Comparison of ENCODE assay signal across 37 cellular contexts in genomic region chr9:16754662-16755061, GRCh38.
DNase-seq lines count a peak whose midpoint lies in the region; ATAC-seq, FAIRE-seq and TF ChIP-seq lines count a peak whose summit lies in the region.
"Had no signal": no experiment of that assay in that cellular context is flagged by ENCODE, and none has a peak within 500 bp of the region (broad histone marks: within the 10 kb centered on the region; RNA-seq: fewer than 3 reads in every experiment).

No MANE protein-coding gene starts in this region.

- H3K27me3 ChIP-seq in heart left ventricle (no peaks in the 10 kb centered on the region), H1 (replicated peaks in 1 of 4; ENCODE audit: control insufficient read depth in 3 of 4, extremely low read depth in 1 of 4, insufficient read depth in 3 of 4, low read length in 3 of 4) (no peaks in the 10 kb centered on the region), HAP-1 (ENCODE audit: low read depth) (no peaks in the 10 kb centered on the region)
- H3K27me3 ChIP-seq: BE2C; BLaER1; BLaER1 treated with 17β-estradiol and CSF1 and Interleukin-3, amounts not matched to agents 10 nM and 100 nM had no signal

- 91 to 95% (median 95%) methylated on average over 4 of the region's 4 CpGs for WGBS in heart left ventricle, 4 donors
- 90% methylated on average over 4 of the region's 4 CpGs; no CpG with 5 or more reads in 1 of the 2 experiments for WGBS in H1 (ENCODE audit: extremely low coverage in 1 of 2, insufficient coverage in 1 of 2, insufficient read length in 1 of 2, insufficient replicate concordance in 2 of 2, low coverage in 1 of 2, low lambda C conversion rate in 2 of 2, missing lambda C conversion rate in 1 of 2), 2 experiments

- in situ Hi-C loops in HAP-1 (cut with MboI; ENCODE audit: low sequenced_read_pairs) = no loop called here

- H3K23me2 ChIP-seq in H1 (ENCODE audit: low read depth, low read length) = no peaks in the 10 kb centered on the region

- TF ChIP-seq RAD21 in H1 (IDR thresholded peaks at IDR 0.05 in 1 of 2, conservative IDR thresholded peaks at IDR 0.05 in 1 of 2; ENCODE audit: low read depth in 2 of 2, low read length in 2 of 2) = no peak

- H3K4me1 Mint-ChIP-seq in WTC11 = peaks cover 23% of the 10 kb centered on the region
- H3K4me1 Mint-ChIP-seq in nephron = peaks cover 21% of the 10 kb centered on the region
- H3K4me1 Mint-ChIP-seq: B cell; CD14-positive monocyte; CD4-positive, alpha-beta memory T cell; CD4-positive, CD25-positive, alpha-beta regulatory T cell; CD8-positive, alpha-beta memory T cell had no signal

- no peaks in the 10 kb centered on the region for H3K79me1 ChIP-seq in H1 (ENCODE audit: low read depth, low read length)

- H2BK15ac ChIP-seq in H1 (ENCODE audit: low read length) = no peak overlapping the region

- H2BK20ac ChIP-seq in H1 (ENCODE audit: low read length) = no peak overlapping the region

- no peak overlapping the region for H3K4me3 ChIP-seq in heart left ventricle
- H3K4me3 ChIP-seq in H1 (ENCODE audit: extremely low read depth in 1 of 4, insufficient read depth in 2 of 4, low read depth in 3 of 4, low read length in 4 of 4) = no peak overlapping the region
- H3K4me3 ChIP-seq in HAP-1 = no peak overlapping the region
- H3K4me3 ChIP-seq: A549; BLaER1; BLaER1 treated with 17β-estradiol and CSF1 and Interleukin-3, amounts not matched to agents 10 nM and 100 nM had no signal

- H3K9me3 ChIP-seq in heart left ventricle (no peaks in the 10 kb centered on the region), H1 (ENCODE audit: insufficient read depth in 2 of 2, low read depth in 1 of 2, low read length in 1 of 2) (no peaks in the 10 kb centered on the region; a peak in 1 of 4 replicates), HAP-1 (no peaks in the 10 kb centered on the region)
- H3K9me3 ChIP-seq: A549; BE2C; BLaER1; BLaER1 treated with 17β-estradiol and CSF1 and Interleukin-3, amounts not matched to agents 10 nM and 100 nM; Caco-2 had no signal

- no peaks in the 10 kb centered on the region for H3K36me3 ChIP-seq in heart left ventricle
- no peaks in the 10 kb centered on the region for H3K36me3 ChIP-seq in H1 (ENCODE audit: control insufficient read depth in 2 of 4, insufficient read depth in 4 of 4, low read length in 3 of 4)
- H3K36me3 ChIP-seq in HAP-1 (replicated peaks) = no peaks in the 10 kb centered on the region
- H3K36me3 ChIP-seq: BE2C; BLaER1; BLaER1 treated with 17β-estradiol and CSF1 and Interleukin-3, amounts not matched to agents 10 nM and 100 nM had no signal

- H3K4me1 ChIP-seq in heart left ventricle (no peaks in the 10 kb centered on the region), H1 (replicated peaks in 1 of 4; ENCODE audit: control insufficient read depth in 3 of 4, insufficient read depth in 4 of 4, low read length in 3 of 4) (no peaks in the 10 kb centered on the region; a peak in 1 of 7 replicates), HAP-1 (no peaks in the 10 kb centered on the region)
- H3K4me1 ChIP-seq: BE2C, BLaER1, Caco-2 had no signal

- peak overlapping the region; percentile 47 for H4K91ac ChIP-seq in H1 (replicated peaks; ENCODE audit: insufficient read length, low read length)

- POLR2A ChIA-PET in WTC11 (lab: Charles Lee) = no interaction called here
- POLR2A ChIA-PET in H1 (lab: Charles Lee; ENCODE audit: partially characterized antibody) = no interaction called here

- H3K23ac ChIP-seq in H1 (ENCODE audit: insufficient read length) = no peak overlapping the region

- intact Hi-C loops in Right ventricle myocardium inferior (cut with DNase I) = no loop called here
- intact Hi-C loops in heart left ventricle (cut with DNase I) = no loop called here

- no peak overlapping the region for H3K18ac ChIP-seq in H1 (ENCODE audit: extremely low read depth, low read length)

- H3K9me3 Mint-ChIP-seq in WTC11 = no peaks in the 10 kb centered on the region
- H3K9me3 Mint-ChIP-seq in nephron = no peaks in the 10 kb centered on the region

- FAIRE-seq in H1 (lab: Jason Lieb, UNC) (no peak), GM12892 (lab: Jason Lieb, UNC) (no peak)
- FAIRE-seq: A204.1, A549, D721Med had no signal

- no peak overlapping the region for H3K14ac ChIP-seq in H1 (ENCODE audit: insufficient read length)

- H4K8ac ChIP-seq in H1 (ENCODE audit: extremely low read depth, insufficient read depth, low read length) = no peak overlapping the region

- H4K5ac ChIP-seq in H1 (ENCODE audit: insufficient read length, low read depth, low read length) = no peak overlapping the region

- no peak for TF ChIP-seq EP300 in H1 (IDR thresholded peaks at IDR 0.05; ENCODE audit: borderline replicate concordance in 1 of 2, low read depth in 2 of 2, low read length in 2 of 2)

- H3K4ac ChIP-seq in H1 (replicated peaks; ENCODE audit: insufficient read length, low read depth, low read length) = no peak overlapping the region

- ATAC-seq in Right ventricle myocardium inferior (no peak), heart left ventricle (no peak), WTC11 (no peak)
- ATAC-seq: A549; CD8-positive, alpha-beta T cell had no signal

- H4K20me1 ChIP-seq in H1 (replicated peaks in 1 of 2; ENCODE audit: control insufficient read depth in 1 of 2, insufficient read depth in 2 of 2, low read length in 2 of 2) = no peaks in the 10 kb centered on the region
- H4K20me1 ChIP-seq: BLaER1 had no signal

- H3K36me3 Mint-ChIP-seq in WTC11 = no peaks in the 10 kb centered on the region
- no peaks in the 10 kb centered on the region for H3K36me3 Mint-ChIP-seq in nephron (ENCODE audit: low read depth)
- H3K36me3 Mint-ChIP-seq: CD14-positive monocyte; CD4-positive, alpha-beta memory T cell; CD4-positive, CD25-positive, alpha-beta regulatory T cell; CD8-positive, alpha-beta memory T cell; CD8-positive, alpha-beta T cell had no signal

- H3K27ac Mint-ChIP-seq in WTC11 (peak overlapping the region; percentile 2), nephron (peak overlapping the region in 2 of 3 experiments; percentile 1 to 34)
- H3K27ac Mint-ChIP-seq: B cell; CD14-positive monocyte; CD4-positive, alpha-beta memory T cell; CD4-positive, alpha-beta T cell; CD4-positive, CD25-positive, alpha-beta regulatory T cell; CD8-positive, alpha-beta memory T cell; CD8-positive, alpha-beta T cell had no signal

- no peak for TF ChIP-seq CTCF in heart left ventricle (IDR thresholded peaks at IDR 0.05)
- TF ChIP-seq CTCF in WTC11 (IDR thresholded peaks at IDR 0.05) = no peak
- TF ChIP-seq CTCF in H1 (IDR thresholded peaks at IDR 0.05; ENCODE audit: control extremely low read depth in 1 of 3, insufficient read depth in 1 of 3, low read depth in 1 of 3, low read length in 3 of 3) = no peak
- TF ChIP-seq CTCF in nephron (IDR thresholded peaks at IDR 0.05; ENCODE audit: unreplicated experiment in 3 of 3) = no peak

- H2BK5ac ChIP-seq in H1 (ENCODE audit: low read depth, low read length) = no peak overlapping the region

- DNase-seq in Right ventricle myocardium inferior (ENCODE audit: missing footprints) (peak; percentile 53), heart left ventricle (no peak), WTC11 (ENCODE audit: low spot score) (no peak), H1 (ENCODE audit: low read depth in 1 of 2, low spot score in 2 of 2) (no peak), NCI-H446 treated with DMSO at 0.1 percent for 48 hours (lab: John Stamatoyannopoulos, UW) (no peak), GM12892 (ENCODE audit: insufficient read length) (no peak), HAP-1 (ENCODE audit: low spot score in 2 of 2) (no peak)
- DNase-seq: 8988T; ACHN; AML-193; BE2C; C1 segment of cervical spinal cord; Caco-2; Calu3; CD4-positive, alpha-beta memory T cell; CD4-positive, alpha-beta T cell; CD4-positive, CD25-positive, alpha-beta regulatory T cell; CD8-positive, alpha-beta memory T cell; CD8-positive, alpha-beta T cell; COR-L47; DMS 273 treated with DMSO at 0.1 percent for 48 hours; DMS153; DMS53; DMS79; DMS79 treated with DMSO at 0.1 percent for 48 hours; DND-41; EL had no signal

- H3K9ac ChIP-seq in H1 (replicated peaks in 1 of 4; ENCODE audit: extremely low read depth in 1 of 4, low read depth in 3 of 4, low read length in 3 of 4) = no peak overlapping the region
- H3K9ac ChIP-seq: BLaER1; BLaER1 treated with 17β-estradiol and CSF1 and Interleukin-3, amounts not matched to agents 10 nM and 100 nM had no signal

- peaks cover 0 to 26% of the 10 kb centered on the region in 2 experiments; a peak in 2 of 4 replicates for H3K79me2 ChIP-seq in H1 (ENCODE audit: control insufficient read depth in 1 of 2, insufficient read depth in 2 of 2, low read length in 2 of 2)

- H3K27ac ChIP-seq in heart left ventricle = no peak overlapping the region
- no peak overlapping the region for H3K27ac ChIP-seq in H1 (ENCODE audit: low read depth, low read length)
- H3K27ac ChIP-seq: 22Rv1; A549; BLaER1; BLaER1 treated with 17β-estradiol and CSF1 and Interleukin-3, amounts not matched to agents 10 nM and 100 nM; C4-2B had no signal

- no peak overlapping the region for H2AFZ ChIP-seq in H1 (ENCODE audit: low read length)

- no peak overlapping the region for H2AK5ac ChIP-seq in H1 (ENCODE audit: low read depth, low read length)

- no peak overlapping the region for H3K4me3 Mint-ChIP-seq in WTC11
- no peak overlapping the region for H3K4me3 Mint-ChIP-seq in nephron
- H3K4me3 Mint-ChIP-seq: B cell; CD14-positive monocyte; CD4-positive, alpha-beta memory T cell; CD4-positive, alpha-beta T cell; CD4-positive, CD25-positive, alpha-beta regulatory T cell; CD8-positive, alpha-beta memory T cell; CD8-positive, alpha-beta T cell had no signal

- CTCF ChIA-PET in WTC11 (lab: Charles Lee) = no interaction called here
- CTCF ChIA-PET in H1 (lab: Charles Lee; ENCODE audit: partially characterized antibody) = interaction anchor here (0.7 kb wide), 1 partner anchor 551 kb away, joined by 3 read pairs; no protein-coding TSS in a partner anchor

- TF ChIP-seq POLR2A in heart left ventricle (IDR thresholded peaks at IDR 0.05) (no peak), H1 (IDR thresholded peaks at IDR 0.05; ENCODE audit: control extremely low read depth in 1 of 2, low read depth in 2 of 2, low read length in 2 of 2) (no peak), GM12892 (IDR thresholded peaks at IDR 0.05; ENCODE audit: low read depth, low read length) (no peak)

- no peak overlapping the region for H3K4me2 ChIP-seq in H1 (ENCODE audit: insufficient read depth in 1 of 2, low read depth in 2 of 2, low read length in 2 of 2)
- H3K4me2 ChIP-seq: A549; BLaER1; BLaER1 treated with 17β-estradiol and CSF1 and Interleukin-3, amounts not matched to agents 10 nM and 100 nM had no signal

- no peak overlapping the region for H2BK12ac ChIP-seq in H1 (ENCODE audit: low read depth, low read length)

- no peak overlapping the region for H2BK120ac ChIP-seq in H1 (replicated peaks; ENCODE audit: low read depth, low read length)

- H3K27me3 Mint-ChIP-seq in WTC11 (ENCODE audit: low read depth) (no peaks in the 10 kb centered on the region), nephron (ENCODE audit: low read depth) (no peaks in the 10 kb centered on the region)
- H3K27me3 Mint-ChIP-seq: B cell; CD4-positive, alpha-beta memory T cell; CD4-positive, alpha-beta T cell; CD4-positive, CD25-positive, alpha-beta regulatory T cell; CD8-positive, alpha-beta memory T cell had no signal

- no peak overlapping the region for H3K56ac ChIP-seq in H1 (replicated peaks; ENCODE audit: insufficient read length, low read depth, low read length)

TF ChIP-seq in WTC11, 78 proteins besides CTCF, POLR2A, EP300 and RAD21 (continues in another document):
- TF ChIP-seq ZNF317 (CRISPR knock-in tag; IDR thresholded peaks at IDR 0.05; ENCODE audit: borderline replicate concordance, low read depth) = no peak

TF ChIP-seq in H1, 55 proteins besides CTCF, POLR2A, EP300 and RAD21 (continues in another document):
- no peak for TF ChIP-seq SP1 (IDR thresholded peaks at IDR 0.05; ENCODE audit: low read depth, low read length)
